8 cellular contexts compared by ENCODE assay signal in the genomic region with DNA sequence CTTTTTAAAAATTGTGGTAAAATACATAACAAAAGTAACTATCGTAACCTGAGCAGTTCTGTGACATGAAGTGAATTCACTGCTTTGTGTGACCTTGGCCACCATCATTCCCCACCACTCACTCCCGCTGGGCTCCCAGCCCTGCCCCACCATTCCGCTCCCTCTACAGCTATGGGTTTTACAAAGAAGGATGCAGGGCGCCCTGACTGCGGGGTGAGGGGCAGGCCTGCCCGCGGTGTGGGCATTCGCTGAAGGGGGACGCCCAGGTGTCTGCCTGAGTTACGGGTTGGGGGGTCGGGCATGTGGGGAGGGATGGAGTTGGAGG. TPM values are rescaled to one million over a fixed set of nuclear protein-coding genes. Genes with fewer than 3 reads are reported as not detected.
DNase-seq lines count a peak whose midpoint lies in the region; FAIRE-seq and TF ChIP-seq lines count a peak whose summit lies in the region.

A gene with protein sequence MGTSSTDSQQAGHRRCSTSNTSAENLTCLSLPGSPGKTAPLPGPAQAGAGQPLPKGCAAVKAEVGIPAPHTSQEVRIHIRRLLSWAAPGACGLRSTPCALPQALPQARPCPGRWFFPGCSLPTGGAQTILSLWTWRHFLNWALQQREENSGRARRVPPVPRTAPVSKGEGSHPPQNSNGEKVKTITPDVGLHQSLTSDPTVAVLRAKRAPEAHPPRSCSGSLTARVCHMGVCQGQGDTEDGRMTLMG (minus strand): TSS at position 38 of the 325 bp plus-strand sequence. CDS start 335 bp downstream, outside the sequence.

- H3K27ac Mint-ChIP-seq in activated naive CD4-positive, alpha-beta T cell treated with anti-CD3 and anti-CD28 coated beads for 36 hours: peak within 1 kb of the TSS; percentile 97
- H3K27ac Mint-ChIP-seq in activated naive CD8-positive, alpha-beta T cell: peak within 1 kb of the TSS; percentile 93

- TF ChIP-seq CTCF in keratinocyte (optimal IDR thresholded peaks at IDR 0.05 in 1 of 3, IDR thresholded peaks at IDR 0.05 in 1 of 3, conservative IDR thresholded peaks at IDR 0.05 in 1 of 3; ENCODE audit: extremely low read depth in 1 of 3, insufficient read depth in 2 of 3, low read length in 3 of 3): no peak
- no peak for TF ChIP-seq CTCF in testis (IDR thresholded peaks at IDR 0.05)

- no peaks in the 10 kb centered on the region for H3K36me3 Mint-ChIP-seq in activated naive CD4-positive, alpha-beta T cell treated with anti-CD3 and anti-CD28 coated beads for 36 hours (ENCODE audit: low read depth)
- no peaks in the 10 kb centered on the region for H3K36me3 Mint-ChIP-seq in activated naive CD8-positive, alpha-beta T cell

- H3K27ac ChIP-seq in keratinocyte (ENCODE audit: control insufficient read depth, insufficient read depth, low read length) (peak within 1 kb of the TSS; percentile 87), testis (peak within 1 kb of the TSS; percentile 90 to 93)

- H3K4me3 Mint-ChIP-seq in activated naive CD4-positive, alpha-beta T cell treated with anti-CD3 and anti-CD28 coated beads for 36 hours: peak within 1 kb of the TSS; percentile 92
- peak within 1 kb of the TSS; percentile 90 for H3K4me3 Mint-ChIP-seq in activated naive CD8-positive, alpha-beta T cell

- no peaks in the 10 kb centered on the region for H4K20me1 ChIP-seq in keratinocyte (ENCODE audit: control insufficient read depth, extremely low read depth, insufficient read depth, low read length)

- DNase-seq in activated naive CD4-positive, alpha-beta T cell treated with anti-CD3 and anti-CD28 coated beads for 36 hours: no peak
- no peak for DNase-seq in activated naive CD4-positive, alpha-beta T cell treated with Interleukin-2 at 50 U/mL for 16 hours
- DNase-seq in keratinocyte (ENCODE audit: low read depth, low spot score): no peak
- DNase-seq in testis: no peak
- no peak for DNase-seq in NCI-H2227 (lab: John Stamatoyannopoulos, UW; ENCODE audit: unreplicated experiment)
- DNase-seq in SHP77 treated with DMSO at 0.1 percent for 48 hours (lab: John Stamatoyannopoulos, UW): no peak
- no peak for DNase-seq in NCI-H2171 (lab: John Stamatoyannopoulos, UW)

- intact Hi-C loops in activated naive CD4-positive, alpha-beta T cell treated with anti-CD3 and anti-CD28 coated beads for 36 hours (cut with micrococcal nuclease): loop anchor here (10.0 kb wide), 1 partner anchor 73 kb away; no protein-coding TSS in a partner anchor
- intact Hi-C loops in testis (cut with DNase I; ENCODE audit: low total_unique reads): no loop called here

- H3K9me3 Mint-ChIP-seq in activated naive CD4-positive, alpha-beta T cell treated with anti-CD3 and anti-CD28 coated beads for 36 hours: no peaks in the 10 kb centered on the region
- H3K9me3 Mint-ChIP-seq in activated naive CD8-positive, alpha-beta T cell (ENCODE audit: low read depth): no peaks in the 10 kb centered on the region

- H3K4me3 ChIP-seq in keratinocyte (ENCODE audit: control insufficient read depth in 2 of 3, extremely low read depth in 1 of 3, insufficient read depth in 2 of 3, low read depth in 1 of 3, low read length in 3 of 3): peak within 1 kb of the TSS; percentile 48 to 76 (median 73)
- H3K4me3 ChIP-seq in testis: peak within 1 kb of the TSS; percentile 59 to 73

- H3K36me3 ChIP-seq in keratinocyte (ENCODE audit: control insufficient read depth in 2 of 2, extremely low read depth in 1 of 2, insufficient read depth in 2 of 2, low read length in 2 of 2): peaks cover 11 to 24% of the 10 kb centered on the region in 2 experiments
- no peaks in the 10 kb centered on the region for H3K36me3 ChIP-seq in testis (ENCODE audit: low read depth, missing control alignments)

- 13 to 34% methylated on average over 3 to 11 of the region's 11 CpGs for WGBS in testis, 2 donors

- H3K27me3 Mint-ChIP-seq in activated naive CD4-positive, alpha-beta T cell treated with anti-CD3 and anti-CD28 coated beads for 36 hours (ENCODE audit: low read depth): no peaks in the 10 kb centered on the region
- no peaks in the 10 kb centered on the region for H3K27me3 Mint-ChIP-seq in activated naive CD8-positive, alpha-beta T cell

- peak within 1 kb of the TSS; percentile 86 for H3K9ac ChIP-seq in keratinocyte (ENCODE audit: control insufficient read depth, extremely low read depth, insufficient read depth, low read length)

- peak within 1 kb of the TSS; percentile 93 for H3K4me2 ChIP-seq in keratinocyte (ENCODE audit: control insufficient read depth, extremely low read depth, insufficient read depth, low read depth, low read length)

- H3K9me1 ChIP-seq in keratinocyte (ENCODE audit: control insufficient read depth, extremely low read depth, insufficient read depth, low read length): no peaks in the 10 kb centered on the region

- dilution Hi-C loops in keratinocyte (cut with MboI; ENCODE audit: extremely low pct_ligation_motif_present, low sequenced_read_pairs): no loop called here

- no peaks in the 10 kb centered on the region for H3K27me3 ChIP-seq in keratinocyte (ENCODE audit: control insufficient read depth, extremely low read depth, insufficient read depth, low read length)
- H3K27me3 ChIP-seq in testis: no peaks in the 10 kb centered on the region

- peak within 1 kb of the TSS; percentile 69 for H2AFZ ChIP-seq in keratinocyte (ENCODE audit: control insufficient read depth, low read length)

- peak; percentile 5 for FAIRE-seq in keratinocyte (lab: Jason Lieb, UNC)

- CTCF ChIA-PET in activated naive CD4-positive, alpha-beta T cell treated with anti-CD3 and anti-CD28 coated beads for 36 hours (lab: Charles Lee): interaction anchor here (1.2 kb wide), 1 partner anchor 11 kb away, joined by 4 read pairs; a partner anchor contains a TSS

- peaks cover 15% of the 10 kb centered on the region for H3K4me1 ChIP-seq in keratinocyte (ENCODE audit: control insufficient read depth, extremely low read depth, insufficient read depth, low read length)
- no peaks in the 10 kb centered on the region for H3K4me1 ChIP-seq in testis

- no peaks in the 10 kb centered on the region for H3K9me3 ChIP-seq in keratinocyte (ENCODE audit: control insufficient read depth, low read depth, low read length)
- no peaks in the 10 kb centered on the region for H3K9me3 ChIP-seq in testis

- H3K79me2 ChIP-seq in keratinocyte (ENCODE audit: control insufficient read depth, insufficient read depth, low read length): no peaks in the 10 kb centered on the region

- no peak for TF ChIP-seq POLR2A in testis (IDR thresholded peaks at IDR 0.05)

- peaks cover 16% of the 10 kb centered on the region for H3K4me1 Mint-ChIP-seq in activated naive CD4-positive, alpha-beta T cell treated with anti-CD3 and anti-CD28 coated beads for 36 hours (ENCODE audit: low read depth)
- H3K4me1 Mint-ChIP-seq in activated naive CD8-positive, alpha-beta T cell (ENCODE audit: low read depth): peaks cover 12% of the 10 kb centered on the region

RNA-seq across cellular contexts. Expression of the gene that starts here (rescaled TPM):
- total RNA-seq in activated naive CD4-positive, alpha-beta T cell treated with anti-CD3 and anti-CD28 coated beads for 36 hours: under 1 TPM in 1 of 2 experiments, not detected in 1; 0.17 TPM
- polyA plus RNA-seq in keratinocyte (not detected in 3 replicates), testis (ENCODE audit: insufficient read depth, low read depth, low replicate concordance) (1.6 TPM)
- not detected for polyA plus RNA-seq in keratinocyte (2011; ENCODE audit: low read depth)
- not detected in 2 replicates for polyA plus RNA-seq in keratinocyte (2011; cell fraction: cytosol; rRNA removed)
- not detected in 2 replicates for polyA plus RNA-seq in keratinocyte (2011; cell fraction: nucleus; rRNA removed)
- 1.5 and 2.8 TPM in 2 replicates for polyA plus RNA-seq in keratinocyte (2012; ENCODE audit: low replicate concordance)
- polyA minus RNA-seq in keratinocyte: 0.33 TPM in 1 of 3 replicates, not detected in the others
- polyA minus RNA-seq in keratinocyte (2011; cell fraction: cytosol; rRNA and poly(A)+ RNA removed): not detected
- polyA minus RNA-seq in keratinocyte (2011; cell fraction: nucleus; rRNA and poly(A)+ RNA removed): not detected in 2 replicates
- total RNA-seq in testis: 1 to 10 TPM; 5.4 to 5.5 TPM

Comparison
In these comparisons a context has a peak if more than half of its experiments do, and no peak if none do; other contexts are left out.
1. RNA of the gene that starts here (total RNA-seq): 5.4 to 5.5 TPM in testis; 0.17 TPM in activated naive CD4-positive, alpha-beta T cell treated with anti-CD3 and anti-CD28 coated beads for 36 hours; every median in the first group is over 4 times any median in the second.